Comparison of ENCODE assay signal across 8 cellular contexts in the genomic region with DNA sequence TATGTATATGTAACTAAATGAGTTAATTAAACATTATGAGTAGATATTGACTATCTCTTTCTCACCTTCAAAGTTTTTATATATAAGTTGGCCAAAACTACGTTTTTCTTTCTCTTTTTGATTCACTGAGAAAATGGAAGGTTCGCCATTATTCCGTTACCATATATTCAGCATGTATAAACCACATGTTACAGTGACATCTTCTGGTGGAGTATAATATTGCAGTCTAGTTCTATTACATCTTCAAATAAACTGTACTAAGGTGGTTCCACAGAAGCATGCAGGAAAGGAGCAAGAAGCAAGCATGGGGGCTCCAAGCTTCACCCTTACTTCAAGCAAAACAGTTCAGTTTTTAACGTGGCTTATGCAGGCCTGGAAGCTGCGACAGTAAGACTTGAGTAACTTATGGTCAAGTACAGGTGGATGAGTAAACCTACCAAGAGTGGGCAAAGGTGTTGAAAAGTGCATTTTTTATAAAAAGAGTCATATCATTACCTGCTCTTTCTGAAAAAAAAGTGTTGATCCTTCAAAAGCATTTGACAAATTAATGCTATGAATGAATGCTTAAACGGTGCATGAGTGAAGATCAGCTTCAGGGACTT.
DNase-seq lines count a peak whose midpoint lies in the region; ATAC-seq and TF ChIP-seq lines count a peak whose summit lies in the region.

No MANE protein-coding gene starts in this region.

- TF ChIP-seq CTCF in CD4-positive, alpha-beta T cell (IDR thresholded peaks at IDR 0.05), result peak; percentile 75
- peak in 2 of 3 donors; percentile 60 to 67 for TF ChIP-seq CTCF in breast epithelium (IDR thresholded peaks at IDR 0.05)
- TF ChIP-seq CTCF in tibial nerve (IDR thresholded peaks at IDR 0.05), result peak; percentile 47 to 60 (median 51)

- no peak overlapping the region for H3K27ac Mint-ChIP-seq in CD4-positive, alpha-beta T cell

- H3K9me3 Mint-ChIP-seq in CD4-positive, alpha-beta T cell, result no peaks in the 10 kb centered on the region

- no peak overlapping the region for H3K4me3 ChIP-seq in breast epithelium
- H3K4me3 ChIP-seq in tibial nerve, result peak overlapping the region in 1 of 4 donors; percentile 16

- 20% methylated on average over 6 of the region's 6 CpGs for WGBS in tibial nerve, 2 donors

- H3K9me3 ChIP-seq in CD4-positive, alpha-beta T cell (ENCODE audit: control insufficient read depth, low read length), result no peaks in the 10 kb centered on the region
- H3K9me3 ChIP-seq in breast epithelium (no peaks in the 10 kb centered on the region), tibial nerve (no peaks in the 10 kb centered on the region)

- no peak for TF ChIP-seq EP300 in tibial nerve (IDR thresholded peaks at IDR 0.05)

- peaks cover 32% of the 10 kb centered on the region for H3K27me3 Mint-ChIP-seq in CD4-positive, alpha-beta T cell

- CTCF ChIA-PET in CD4-positive, alpha-beta T cell (lab: Charles Lee), result no interaction called here

- H3K27ac ChIP-seq in CD4-positive, alpha-beta T cell (ENCODE audit: low read depth, low read length), result no peak overlapping the region
- H3K27ac ChIP-seq in breast epithelium (no peak overlapping the region), tibial nerve (no peak overlapping the region)

- no peaks in the 10 kb centered on the region for H3K36me3 Mint-ChIP-seq in CD4-positive, alpha-beta T cell (ENCODE audit: low read depth)

- DNase-seq in CD4-positive, alpha-beta T cell, result no peak
- DNase-seq in NCI-H774 (lab: John Stamatoyannopoulos, UW) (peak; percentile 10), breast epithelium (ENCODE audit: low spot score in 2 of 2) (no peak), kidney glomerular epithelial cell (lab: John Stamatoyannopoulos, UW) (peak; percentile 77), tibial nerve (ENCODE audit: low spot score in 2 of 2) (no peak), occipital lobe (lab: John Stamatoyannopoulos, UW) (no peak)

- H3K36me3 ChIP-seq in breast epithelium (no peaks in the 10 kb centered on the region), tibial nerve (no peaks in the 10 kb centered on the region)

- intact Hi-C loops in CD4-positive, alpha-beta T cell (cut with DNase I, micrococcal nuclease), result loop anchor here (2.0 to 10.0 kb wide), 2 partner anchors 1115 to 1529 kb away; no protein-coding TSS in a partner anchor
- intact Hi-C loops in breast epithelium (cut with DNase I; ENCODE audit: low total_unique reads), result loop anchor here (10.0 kb wide), 1 partner anchor 1855 kb away; no protein-coding TSS in a partner anchor

- POLR2A ChIA-PET in CD4-positive, alpha-beta T cell (lab: Charles Lee), result no interaction called here

- H3K4me3 Mint-ChIP-seq in CD4-positive, alpha-beta T cell, result no peak overlapping the region

- no peak for TF ChIP-seq POLR2A in breast epithelium (IDR thresholded peaks at IDR 0.05)
- no peak for TF ChIP-seq POLR2A in tibial nerve (IDR thresholded peaks at IDR 0.05)

- H3K4me1 Mint-ChIP-seq in CD4-positive, alpha-beta T cell (ENCODE audit: low read depth), result peaks cover 5% of the 10 kb centered on the region

- no peaks in the 10 kb centered on the region for H3K4me1 ChIP-seq in breast epithelium
- no peaks in the 10 kb centered on the region for H3K4me1 ChIP-seq in tibial nerve

- H3K27me3 ChIP-seq in CD4-positive, alpha-beta T cell (ENCODE audit: control insufficient read depth, insufficient read depth, low read length), result peaks cover 6% of the 10 kb centered on the region
- no peaks in the 10 kb centered on the region for H3K27me3 ChIP-seq in breast epithelium
- H3K27me3 ChIP-seq in tibial nerve, result no peaks in the 10 kb centered on the region

- ATAC-seq in CD4-positive, alpha-beta T cell (ENCODE audit: poor library complexity), result peak; percentile 81
- ATAC-seq in GM18907 (IDR thresholded peaks at IDR 0.05; ENCODE audit: unreplicated experiment) (peak; percentile 89), HG03520 (IDR thresholded peaks at IDR 0.05; ENCODE audit: unreplicated experiment) (peak; percentile 77)

Comparison
In these comparisons a context has a peak if more than half of its experiments do, and no peak if none do; other contexts are left out.
1. DNase-seq: peak in NCI-H774 (single experiment) and kidney glomerular epithelial cell (single experiment); none in CD4-positive, alpha-beta T cell (0 of 10), breast epithelium (0 of 2), tibial nerve (0 of 2) and occipital lobe (single experiment).
2. Peak in every context shown above with its lines, with median percentiles within 50 percentile points of each other: ATAC-seq and CTCF ChIP-seq.